ENCODE assay signal across 12 cellular contexts in the genomic region with DNA sequence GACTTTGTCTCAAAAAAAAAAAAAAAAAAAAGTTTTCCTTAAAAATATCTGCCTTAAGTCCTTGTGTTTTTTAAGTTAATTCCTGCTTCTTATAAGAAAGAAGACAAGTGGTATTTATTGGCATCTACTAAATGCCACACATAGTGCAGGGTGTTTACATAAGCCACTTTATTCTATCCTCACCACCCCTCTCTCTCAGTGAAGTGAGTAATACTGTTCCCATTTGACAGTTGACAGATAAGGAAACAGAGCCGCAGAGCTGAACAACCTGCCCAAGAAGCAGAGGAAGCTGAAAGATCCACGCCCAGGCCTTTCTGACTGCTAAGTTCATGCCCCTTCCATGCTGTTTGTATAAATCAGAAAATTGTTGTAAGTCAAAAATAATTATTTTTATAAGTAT. TPM values are rescaled to one million over a fixed set of nuclear protein-coding genes. Genes with fewer than 3 reads are reported as not detected.
DNase-seq lines count a peak whose midpoint lies in the region; ATAC-seq lines count a peak whose summit lies in the region.
"Had no signal": no experiment of that assay in that cellular context is flagged by ENCODE, and none has a peak within 500 bp of the region (broad histone marks: within the 10 kb centered on the region; RNA-seq: fewer than 3 reads in every experiment).

No MANE protein-coding gene starts in this region.

- H3K18ac ChIP-seq in trophoblast cell (ENCODE audit: low read length), result no peak overlapping the region

- no peak overlapping the region for H2AFZ ChIP-seq in trophoblast cell (ENCODE audit: insufficient read depth, low read length, poor library complexity)

- H3K27ac ChIP-seq in trophoblast cell (ENCODE audit: low read depth, low read length), result no peak overlapping the region
- H3K27ac ChIP-seq: brain microvascular endothelial cell, SK-N-MC had no signal

- H2BK12ac ChIP-seq in trophoblast cell (ENCODE audit: low read length), result no peak overlapping the region

- H4K12ac ChIP-seq in trophoblast cell (ENCODE audit: low read depth, low read length), result no peak overlapping the region

- no peaks in the 10 kb centered on the region for H3K79me2 ChIP-seq in trophoblast cell (ENCODE audit: control insufficient read depth, insufficient read depth, low read length, poor library complexity)

- peak; percentile 40 for ATAC-seq in GM18870 (IDR thresholded peaks at IDR 0.05; ENCODE audit: unreplicated experiment)
- ATAC-seq in GM18907 (IDR thresholded peaks at IDR 0.05; ENCODE audit: unreplicated experiment), result no peak
- ATAC-seq in GM21786 (IDR thresholded peaks at IDR 0.05; ENCODE audit: unreplicated experiment), result no peak

- H2AK5ac ChIP-seq in trophoblast cell (ENCODE audit: low read length), result no peak overlapping the region

- no peak overlapping the region for H2BK5ac ChIP-seq in trophoblast cell (ENCODE audit: low read depth, low read length, poor library complexity)

- H3K9ac ChIP-seq in trophoblast cell (ENCODE audit: low read length), result no peak overlapping the region

- H3K4me3 ChIP-seq in trophoblast cell (ENCODE audit: low read depth, low read length), result no peak overlapping the region
- H3K4me3 ChIP-seq: SK-N-MC had no signal

- no CpG with 5 or more reads among the region's 2 CpGs for WGBS in trophoblast cell (ENCODE audit: extremely low coverage, insufficient coverage, insufficient read length)

- H3K14ac ChIP-seq in trophoblast cell (ENCODE audit: low read length), result no peak overlapping the region

- H3K23ac ChIP-seq in trophoblast cell (ENCODE audit: low read length), result no peak overlapping the region

- H3K9me3 ChIP-seq in trophoblast cell (ENCODE audit: insufficient read depth, low read depth, low read length), result no peaks in the 10 kb centered on the region

- H4K91ac ChIP-seq in trophoblast cell (ENCODE audit: low read depth, low read length), result no peak overlapping the region

- H3K4ac ChIP-seq in trophoblast cell (ENCODE audit: low read depth, low read length), result no peak overlapping the region

- H3K4me2 ChIP-seq in trophoblast cell (ENCODE audit: low read length), result no peak overlapping the region

- DNase-seq in NCI-H460 (ENCODE audit: extremely low read depth, low read depth) (peak; percentile 41), dermis blood vessel endothelial cell (peak; percentile 56), lung microvascular endothelial cell (ENCODE audit: low read depth in 2 of 2) (peak; percentile 50), trophoblast cell (no peak), mesenteric fat pad (ENCODE audit: low spot score) (no peak)
- DNase-seq: brain microvascular endothelial cell, KBM-7, NCI-H526 had no signal

- H4K8ac ChIP-seq in trophoblast cell (ENCODE audit: low read depth, low read length), result no peak overlapping the region

- H3K79me1 ChIP-seq in trophoblast cell (ENCODE audit: low read length), result no peaks in the 10 kb centered on the region

- H3K4me1 ChIP-seq in trophoblast cell (ENCODE audit: control insufficient read depth in 1 of 2, insufficient read depth in 2 of 2, low read length in 2 of 2), result no peaks in the 10 kb centered on the region

- no peaks in the 10 kb centered on the region for H3K27me3 ChIP-seq in trophoblast cell (ENCODE audit: insufficient read depth, low read length)
- H3K27me3 ChIP-seq: brain microvascular endothelial cell had no signal

- no peak overlapping the region for H2BK120ac ChIP-seq in trophoblast cell (ENCODE audit: insufficient read depth, low read length, poor library complexity)

- H3K36me3 ChIP-seq in trophoblast cell (ENCODE audit: control insufficient read depth in 1 of 2, insufficient read depth in 2 of 2, low read length in 2 of 2), result peaks cover 0 to 3% of the 10 kb centered on the region in 2 experiments
- H3K36me3 ChIP-seq: brain microvascular endothelial cell had no signal

RNA-seq across cellular contexts. Expression of gene ABLIM1, which starts 54.1 kb away (rescaled TPM):
- 28.2 and 30.2 TPM in 2 replicates for total RNA-seq in NCI-H460 (2014; rRNA removed; shearing (Covaris generic))
- polyA plus RNA-seq in NCI-H460 (2014; cell fraction: nucleus; rRNA removed), result 17.5 and 25.4 TPM in 2 replicates
- total RNA-seq in dermis blood vessel endothelial cell (141 and 159 TPM in 2 replicates), lung microvascular endothelial cell (34.3 and 38.6 TPM in 2 replicates), mesenteric fat pad (103 TPM)
- 12.7 and 12.9 TPM in 2 replicates for polyA plus RNA-seq in trophoblast cell (2013)

Comparison
In these comparisons a context has a peak if more than half of its experiments do, and no peak if none do; other contexts are left out.
1. DNase-seq: peak in NCI-H460 (single experiment), dermis blood vessel endothelial cell (single experiment) and lung microvascular endothelial cell (2 of 2); none in trophoblast cell (0 of 2) and mesenteric fat pad (single experiment).